1 cellular context compared by ENCODE assay signal in the genomic region with DNA sequence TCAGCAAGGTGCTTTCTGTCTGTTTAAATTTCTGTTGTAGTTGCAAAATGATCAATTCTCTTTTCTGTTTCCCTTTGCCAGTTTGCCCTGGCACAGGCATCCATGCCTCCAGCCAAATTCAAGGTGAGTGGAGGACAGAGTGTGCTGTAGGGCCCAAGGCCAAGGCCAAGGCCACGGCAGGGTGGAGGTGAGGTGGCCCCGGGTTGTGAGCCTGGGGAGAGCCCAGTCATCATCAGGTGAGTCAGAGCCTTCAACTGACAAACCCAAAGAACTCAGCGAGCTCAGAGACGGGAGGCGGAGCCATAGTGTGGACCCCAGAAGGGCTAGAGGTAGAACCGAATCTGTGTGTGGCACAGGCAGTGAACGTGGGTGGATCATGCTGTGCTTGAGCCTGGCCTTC.
TF ChIP-seq lines count a peak whose summit lies in the region.

No MANE protein-coding gene starts in this region.

TF ChIP-seq in H1, 55 proteins besides CTCF, POLR2A, EP300 and RAD21:
- TF ChIP-seq MAFK (IDR thresholded peaks at IDR 0.05; ENCODE audit: low read depth, low read length) (no peak), ZNF274 (IDR thresholded peaks at IDR 0.05; ENCODE audit: borderline replicate concordance, extremely low read depth, low read length) (no peak), HDAC2 (IDR thresholded peaks at IDR 0.05; ENCODE audit: borderline replicate concordance in 1 of 2, low read depth in 2 of 2, low read length in 2 of 2) (no peak), TAF7 (optimal IDR thresholded peaks at IDR 0.05; ENCODE audit: borderline replicate concordance, low read depth, low read length) (no peak), PHF8 (conservative IDR thresholded peaks at IDR 0.05; ENCODE audit: low read depth, low read length) (no peak), EGR1 (IDR thresholded peaks at IDR 0.05; ENCODE audit: borderline replicate concordance, low read depth, low read length) (no peak), CBX5 (IDR thresholded peaks at IDR 0.05; ENCODE audit: low read depth, low read length) (no peak), CBX8 (IDR thresholded peaks at IDR 0.05; ENCODE audit: borderline replicate concordance, low read depth, low read length) (no peak), KDM5A (IDR thresholded peaks at IDR 0.05; ENCODE audit: low read length) (no peak)
